In the genomic region with DNA sequence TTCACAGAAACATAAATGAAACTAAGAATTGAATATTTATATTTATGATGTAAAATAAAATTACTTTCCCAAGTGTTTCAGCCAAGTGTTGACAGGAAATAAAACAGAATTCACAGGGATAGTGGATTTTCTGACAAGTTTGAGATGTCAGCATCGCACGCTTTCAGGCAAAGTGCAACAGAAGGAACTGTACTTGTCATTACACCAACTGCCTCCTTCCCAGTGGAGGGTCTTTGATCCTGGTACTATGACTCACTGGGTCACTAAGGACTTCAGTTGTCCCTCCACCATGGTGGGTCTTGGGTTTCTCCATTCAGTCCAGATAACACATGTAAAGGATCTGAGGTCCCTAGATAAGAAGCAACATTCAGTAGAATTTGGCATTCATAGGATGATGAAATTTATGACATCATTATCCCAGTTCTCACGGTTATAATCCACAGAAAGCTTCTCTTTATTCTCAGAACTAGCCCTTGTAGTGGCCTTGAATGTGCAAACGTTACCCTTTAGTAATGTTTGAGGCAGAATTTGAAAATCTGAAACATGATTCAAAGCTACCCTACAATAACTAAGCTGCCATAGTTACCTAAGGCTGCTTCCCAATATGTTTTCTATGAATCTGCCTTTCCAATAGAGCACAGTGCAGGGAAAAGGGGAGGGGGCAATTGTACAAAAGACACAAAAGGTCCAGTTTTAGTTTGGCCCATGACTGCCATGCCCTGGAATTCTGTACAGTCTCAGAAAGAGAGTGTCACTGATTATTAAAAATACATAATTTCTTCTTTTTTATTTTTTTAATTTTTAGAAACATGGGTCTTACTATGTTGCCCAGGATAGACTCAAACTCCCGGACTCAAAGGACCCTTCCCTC, we compare ENCODE assay signal across 1 cellular context.
A peak's percentile ranks its signal among the peaks of the same experiment; 100 is the strongest.
TF ChIP-seq lines count a peak whose summit lies in the region.

No MANE protein-coding gene starts in this region.

TF ChIP-seq in HEK293, 187 proteins besides CTCF, POLR2A, EP300 and RAD21 (continued from another document):
- TF ChIP-seq, protein P1, sequence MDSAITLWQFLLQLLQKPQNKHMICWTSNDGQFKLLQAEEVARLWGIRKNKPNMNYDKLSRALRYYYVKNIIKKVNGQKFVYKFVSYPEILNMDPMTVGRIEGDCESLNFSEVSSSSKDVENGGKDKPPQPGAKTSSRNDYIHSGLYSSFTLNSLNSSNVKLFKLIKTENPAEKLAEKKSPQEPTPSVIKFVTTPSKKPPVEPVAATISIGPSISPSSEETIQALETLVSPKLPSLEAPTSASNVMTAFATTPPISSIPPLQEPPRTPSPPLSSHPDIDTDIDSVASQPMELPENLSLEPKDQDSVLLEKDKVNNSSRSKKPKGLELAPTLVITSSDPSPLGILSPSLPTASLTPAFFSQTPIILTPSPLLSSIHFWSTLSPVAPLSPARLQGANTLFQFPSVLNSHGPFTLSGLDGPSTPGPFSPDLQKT (IDR thresholded peaks at IDR 0.05; ENCODE audit: borderline replicate concordance, low read depth, low read length), result no peak
- TF ChIP-seq, protein P2, sequence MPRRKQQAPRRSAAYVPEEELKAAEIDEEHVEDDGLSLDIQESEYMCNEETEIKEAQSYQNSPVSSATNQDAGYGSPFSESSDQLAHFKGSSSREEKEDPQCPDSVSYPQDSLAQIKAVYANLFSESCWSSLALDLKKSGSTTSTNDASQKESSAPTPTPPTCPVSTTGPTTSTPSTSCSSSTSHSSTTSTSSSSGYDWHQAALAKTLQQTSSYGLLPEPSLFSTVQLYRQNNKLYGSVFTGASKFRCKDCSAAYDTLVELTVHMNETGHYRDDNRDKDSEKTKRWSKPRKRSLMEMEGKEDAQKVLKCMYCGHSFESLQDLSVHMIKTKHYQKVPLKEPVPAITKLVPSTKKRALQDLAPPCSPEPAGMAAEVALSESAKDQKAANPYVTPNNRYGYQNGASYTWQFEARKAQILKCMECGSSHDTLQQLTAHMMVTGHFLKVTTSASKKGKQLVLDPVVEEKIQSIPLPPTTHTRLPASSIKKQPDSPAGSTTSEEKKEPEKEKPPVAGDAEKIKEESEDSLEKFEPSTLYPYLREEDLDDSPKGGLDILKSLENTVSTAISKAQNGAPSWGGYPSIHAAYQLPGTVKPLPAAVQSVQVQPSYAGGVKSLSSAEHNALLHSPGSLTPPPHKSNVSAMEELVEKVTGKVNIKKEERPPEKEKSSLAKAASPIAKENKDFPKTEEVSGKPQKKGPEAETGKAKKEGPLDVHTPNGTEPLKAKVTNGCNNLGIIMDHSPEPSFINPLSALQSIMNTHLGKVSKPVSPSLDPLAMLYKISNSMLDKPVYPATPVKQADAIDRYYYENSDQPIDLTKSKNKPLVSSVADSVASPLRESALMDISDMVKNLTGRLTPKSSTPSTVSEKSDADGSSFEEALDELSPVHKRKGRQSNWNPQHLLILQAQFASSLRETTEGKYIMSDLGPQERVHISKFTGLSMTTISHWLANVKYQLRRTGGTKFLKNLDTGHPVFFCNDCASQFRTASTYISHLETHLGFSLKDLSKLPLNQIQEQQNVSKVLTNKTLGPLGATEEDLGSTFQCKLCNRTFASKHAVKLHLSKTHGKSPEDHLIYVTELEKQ (tag by site-specific recombination; IDR thresholded peaks at IDR 0.05; ENCODE audit: borderline replicate concordance), result no peak
- no peak for TF ChIP-seq ZNF501 (tag by site-specific recombination; IDR thresholded peaks at IDR 0.05)
- no peak for TF ChIP-seq ZNF658 (tag by site-specific recombination; IDR thresholded peaks at IDR 0.05)
- TF ChIP-seq, protein P3, sequence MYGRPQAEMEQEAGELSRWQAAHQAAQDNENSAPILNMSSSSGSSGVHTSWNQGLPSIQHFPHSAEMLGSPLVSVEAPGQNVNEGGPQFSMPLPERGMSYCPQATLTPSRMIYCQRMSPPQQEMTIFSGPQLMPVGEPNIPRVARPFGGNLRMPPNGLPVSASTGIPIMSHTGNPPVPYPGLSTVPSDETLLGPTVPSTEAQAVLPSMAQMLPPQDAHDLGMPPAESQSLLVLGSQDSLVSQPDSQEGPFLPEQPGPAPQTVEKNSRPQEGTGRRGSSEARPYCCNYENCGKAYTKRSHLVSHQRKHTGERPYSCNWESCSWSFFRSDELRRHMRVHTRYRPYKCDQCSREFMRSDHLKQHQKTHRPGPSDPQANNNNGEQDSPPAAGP (tag by site-specific recombination; IDR thresholded peaks at IDR 0.05), result no peak
- no peak for TF ChIP-seq ZNF654 (tag by site-specific recombination; IDR thresholded peaks at IDR 0.05; ENCODE audit: low read depth)
- TF ChIP-seq ZEB2 (tag by site-specific recombination; IDR thresholded peaks at IDR 0.05), result peak; percentile 70
- TF ChIP-seq ZNF701 (tag by site-specific recombination; IDR thresholded peaks at IDR 0.05), result no peak
- TF ChIP-seq, protein P4, sequence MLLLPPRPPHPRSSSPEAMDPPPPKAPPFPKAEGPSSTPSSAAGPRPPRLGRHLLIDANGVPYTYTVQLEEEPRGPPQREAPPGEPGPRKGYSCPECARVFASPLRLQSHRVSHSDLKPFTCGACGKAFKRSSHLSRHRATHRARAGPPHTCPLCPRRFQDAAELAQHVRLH (tag by site-specific recombination; IDR thresholded peaks at IDR 0.05), result no peak
- no peak for TF ChIP-seq ZNF155 (tag by site-specific recombination; IDR thresholded peaks at IDR 0.05)
- TF ChIP-seq ZNF394 (tag by site-specific recombination; IDR thresholded peaks at IDR 0.05; ENCODE audit: borderline replicate concordance), result peak; percentile 44
- no peak for TF ChIP-seq YY1 (tag by site-specific recombination; IDR thresholded peaks at IDR 0.05)
- no peak for TF ChIP-seq KLF10 (tag by site-specific recombination; IDR thresholded peaks at IDR 0.05)
- TF ChIP-seq, protein P5, sequence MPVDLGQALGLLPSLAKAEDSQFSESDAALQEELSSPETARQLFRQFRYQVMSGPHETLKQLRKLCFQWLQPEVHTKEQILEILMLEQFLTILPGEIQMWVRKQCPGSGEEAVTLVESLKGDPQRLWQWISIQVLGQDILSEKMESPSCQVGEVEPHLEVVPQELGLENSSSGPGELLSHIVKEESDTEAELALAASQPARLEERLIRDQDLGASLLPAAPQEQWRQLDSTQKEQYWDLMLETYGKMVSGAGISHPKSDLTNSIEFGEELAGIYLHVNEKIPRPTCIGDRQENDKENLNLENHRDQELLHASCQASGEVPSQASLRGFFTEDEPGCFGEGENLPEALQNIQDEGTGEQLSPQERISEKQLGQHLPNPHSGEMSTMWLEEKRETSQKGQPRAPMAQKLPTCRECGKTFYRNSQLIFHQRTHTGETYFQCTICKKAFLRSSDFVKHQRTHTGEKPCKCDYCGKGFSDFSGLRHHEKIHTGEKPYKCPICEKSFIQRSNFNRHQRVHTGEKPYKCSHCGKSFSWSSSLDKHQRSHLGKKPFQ (tag by site-specific recombination; IDR thresholded peaks at IDR 0.05), result no peak
- TF ChIP-seq ZNF530 (tag by site-specific recombination; IDR thresholded peaks at IDR 0.05; ENCODE audit: low read depth), result no peak
- no peak for TF ChIP-seq ZNF48 (tag by site-specific recombination; IDR thresholded peaks at IDR 0.05)
- no peak for TF ChIP-seq EGR2 (tag by site-specific recombination; IDR thresholded peaks at IDR 0.05; ENCODE audit: low read depth)
- peak; percentile 76 for TF ChIP-seq ZBTB48 (tag by site-specific recombination; IDR thresholded peaks at IDR 0.05)
- TF ChIP-seq ZNF544 (tag by site-specific recombination; IDR thresholded peaks at IDR 0.05), result no peak
- no peak for TF ChIP-seq ZNF610 (tag by site-specific recombination; IDR thresholded peaks at IDR 0.05; ENCODE audit: borderline replicate concordance)
- TF ChIP-seq IKZF3 (tag by site-specific recombination; IDR thresholded peaks at IDR 0.05), result peak; percentile 37
- TF ChIP-seq ZNF843 (tag by site-specific recombination; IDR thresholded peaks at IDR 0.05), result no peak
